Comparison of ENCODE assay signal across 8 cellular contexts in genomic region chr11:67382481-67383136, GRCh38. TPM values are rescaled to one million over a fixed set of nuclear protein-coding genes. Genes with fewer than 3 reads are reported as not detected.
DNase-seq lines count a peak whose midpoint lies in the region; ATAC-seq and TF ChIP-seq lines count a peak whose summit lies in the region.

No MANE protein-coding gene starts in this region.

- no peak for TF ChIP-seq POLR2A in erythroblast (IDR thresholded peaks at IDR 0.05; ENCODE audit: low read length)

- no peaks in the 10 kb centered on the region for H3K36me3 ChIP-seq in OCI-LY7 (ENCODE audit: insufficient read depth, low read length)

- H3K4me1 Mint-ChIP-seq in natural killer cell: peaks cover 17 to 25% of the 10 kb centered on the region in 2 donors

- BruUV-seq in OCI-LY7 (replicated peaks; lab: Mats Ljungman, UMichigan): no TSS peak

- H3K27me3 Mint-ChIP-seq in natural killer cell (ENCODE audit: low read depth in 2 of 2): peaks cover 7 to 8% of the 10 kb centered on the region in 2 donors

- H3K4me2 ChIP-seq in OCI-LY7 (ENCODE audit: low read length): no peak overlapping the region

- POLR2A ChIA-PET in OCI-LY7 (lab: Charles Lee): interaction anchor here (0.7 to 7.7 kb wide), 4 partner anchors 29 to 1070 kb away, joined by 7 to 106 read pairs (median 18); partner anchors contain the start of gene POLD4

- no peak overlapping the region for H3K4me3 ChIP-seq in OCI-LY7 (ENCODE audit: low read depth, low read length, poor library complexity, severe bottlenecking)

- no peaks in the 10 kb centered on the region for H3K79me2 ChIP-seq in OCI-LY7 (ENCODE audit: insufficient read depth, low read depth, low read length)

- H4K20me1 ChIP-seq in OCI-LY7 (ENCODE audit: insufficient read depth, low read length): no peaks in the 10 kb centered on the region

- CTCF ChIA-PET in OCI-LY7 (lab: Charles Lee; ENCODE audit: unreplicated experiment): interaction anchor here (1.8 to 4.3 kb wide), 2 partner anchors 20 to 28 kb away, joined by 4 to 136 read pairs; partner anchors contain the start of gene POLD4

- peaks cover 30% of the 10 kb centered on the region for H3K4me1 ChIP-seq in OCI-LY7 (ENCODE audit: insufficient read depth, low read length, poor library complexity, severe bottlenecking)

- intact Hi-C loops in OCI-LY7 (cut with micrococcal nuclease; ENCODE audit: unreplicated experiment): loop anchor here (1.0 to 5.0 kb wide), 7 partner anchors 25 to 300 kb away; partner anchors contain the start of gene ANKRD13D
- intact Hi-C loops in natural killer cell (cut with micrococcal nuclease): loop anchor here (1.0 kb wide), 3 partner anchors 25 to 120 kb away; no protein-coding TSS in a partner anchor

- no peaks in the 10 kb centered on the region for H3K9me3 Mint-ChIP-seq in natural killer cell

- H3K9me2 ChIP-seq in OCI-LY7 (ENCODE audit: insufficient read depth, low read length): no peaks in the 10 kb centered on the region

- no peaks in the 10 kb centered on the region for H3K36me3 Mint-ChIP-seq in natural killer cell

- no peaks in the 10 kb centered on the region for H3K9me3 ChIP-seq in OCI-LY7 (ENCODE audit: low read length)

- DNase-seq in ELR (ENCODE audit: low read depth): peak; percentile 81
- peak; percentile 72 for DNase-seq in HK-2 (ENCODE audit: unreplicated experiment)
- peak; percentile 88 for DNase-seq in OCI-LY7 (ENCODE audit: low spot score)
- DNase-seq in activated T-cell treated with anti-CD3 and anti-CD28 coated beads for 4 hours: peak; percentile 81
- peak; percentile 83 to 92 for DNase-seq in erythroblast (lab: John Stamatoyannopoulos, UW)
- peak; percentile 81 for DNase-seq in natural killer cell
- peak; percentile 40 to 84 (median 76) for DNase-seq in stimulated activated naive CD4-positive, alpha-beta T cell (lab: John Stamatoyannopoulos, UW)

- H3K27ac Mint-ChIP-seq in natural killer cell: peak overlapping the region; percentile 25 to 36

- H3K4me3 Mint-ChIP-seq in natural killer cell: no peak overlapping the region

- TF ChIP-seq CTCF in OCI-LY7 (conservative IDR thresholded peaks at IDR 0.05; ENCODE audit: low read length): peak; percentile 97
- peak; percentile 93 for TF ChIP-seq CTCF in natural killer cell (IDR thresholded peaks at IDR 0.05)

- no peak overlapping the region for H2AFZ ChIP-seq in OCI-LY7 (ENCODE audit: low read length)

- ATAC-seq in natural killer cell (peak; percentile 92 to 99 (median 97)), GM18520 (IDR thresholded peaks at IDR 0.05; ENCODE audit: unreplicated experiment) (no peak)

- no peak overlapping the region for H3K27ac ChIP-seq in OCI-LY7 (ENCODE audit: low read depth, low read length, poor library complexity, severe bottlenecking)

RNA-seq across cellular contexts. Expression of gene RAD9A, which starts 9.2 kb away (rescaled TPM):
- 30.1 and 51.0 TPM in 2 replicates for total RNA-seq in OCI-LY7 (2014; rRNA removed; shearing (Covaris generic))
- 62.2 and 71.1 TPM in 2 replicates for total RNA-seq in OCI-LY7 (2022)
- 10 to 100 TPM; 30.2 to 47.1 (median 37.3) TPM for total RNA-seq in natural killer cell

RNA-seq across cellular contexts. Expression of gene CLCF1, which starts 9.2 kb away (rescaled TPM):
- 0.35 and 0.67 TPM in 2 replicates for total RNA-seq in OCI-LY7 (2014; rRNA removed; shearing (Covaris generic))
- total RNA-seq in OCI-LY7 (2022) (0.34 TPM in 1 of 2 replicates, not detected in the other), natural killer cell (10 to 100 TPM in 2 of 3 donors, 1 to 10 TPM in 1; 9.8 to 13.4 (median 10.3) TPM)

RNA-seq across cellular contexts. Expression of gene PPP1CA, which starts 19.0 kb away (rescaled TPM):
- total RNA-seq in OCI-LY7 (2014; rRNA removed; shearing (Covaris generic)): 248 and 311 TPM in 2 replicates
- total RNA-seq in OCI-LY7 (2022) (210 and 219 TPM in 2 replicates), natural killer cell (100 to 1,000 TPM; 222 to 245 (median 233) TPM)

RNA-seq across cellular contexts. Expression of gene TBC1D10C, which starts 21.3 kb away (rescaled TPM):
- total RNA-seq in OCI-LY7 (2014; rRNA removed; shearing (Covaris generic)): 105 and 124 TPM in 2 replicates
- total RNA-seq in OCI-LY7 (2022): 108 and 117 TPM in 2 replicates
- total RNA-seq in natural killer cell: 100 to 1,000 TPM; 314 to 359 (median 342) TPM

RNA-seq across cellular contexts. Expression of gene POLD4, which starts 29.3 kb away (rescaled TPM):
- total RNA-seq in OCI-LY7 (2014; rRNA removed; shearing (Covaris generic)): 146 and 153 TPM in 2 replicates
- total RNA-seq in OCI-LY7 (2022) (160 and 171 TPM in 2 replicates), natural killer cell (10 to 100 TPM; 45.8 to 63.7 (median 60.5) TPM)

Comparison
In these comparisons a context has a peak if more than half of its experiments do, and no peak if none do; other contexts are left out.
1. RNA of gene CLCF1, which starts 9.2 kb away (total RNA-seq): 9.8 to 13.4 TPM in natural killer cell; 0.34 to 0.67 TPM in OCI-LY7; every median in the first group is over 4 times any median in the second.
2. Peak in every context shown above with its lines, with median percentiles within 50 percentile points of each other: DNase-seq.